ENCODE assay signal across 17 cellular contexts in the genomic region with DNA sequence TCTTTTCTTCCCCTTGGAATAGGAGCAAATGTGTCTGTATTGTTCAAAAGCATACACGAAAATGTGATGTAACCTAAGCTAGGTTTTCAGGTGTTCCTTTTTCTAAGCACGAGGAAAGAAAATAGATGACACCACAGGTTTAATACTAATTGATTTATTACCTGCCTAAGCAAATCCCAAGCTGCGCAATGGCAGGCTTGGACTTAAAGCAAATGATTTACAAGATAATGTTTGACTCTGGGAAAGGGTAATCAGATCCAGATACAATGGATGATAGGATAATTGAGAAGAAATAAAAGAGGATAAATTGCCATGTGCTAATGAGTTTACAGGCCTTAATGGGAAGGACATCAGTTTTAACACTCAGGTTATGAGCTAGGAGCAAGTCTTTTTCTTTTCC.
"Had no signal": no experiment of that assay in that cellular context is flagged by ENCODE, and none has a peak within 500 bp of the region (broad histone marks: within the 10 kb centered on the region; RNA-seq: fewer than 3 reads in every experiment).

No MANE protein-coding gene starts in this region.

- H3K27ac ChIP-seq: brain microvascular endothelial cell, skin epidermis, tibial artery, uterus had no signal

- H3K9me3 Mint-ChIP-seq: activated T-helper 1 cell treated with anti-CD3 and anti-CD28 coated beads, Interleukin-12 subunit alpha, Interleukin-12 subunit beta, Interleukin-2, Interleukin-4 antibody, amounts not matched to agents 30 ng/mL and 10 ng/mL and 1 ng/mL, durations not matched to agents 14 hours and 24 hours and 36 hours; central memory CD8-positive, alpha-beta T cell; natural killer cell treated with Interleukin-12 subunit alpha and Interleukin-12 subunit beta and Interleukin-15 and Interleukin-18, amount 100 ng/mL, for 72 hours had no signal

- DNase-seq: anterior cingulate cortex; brain microvascular endothelial cell; cortex of kidney; effector CD8-positive, alpha-beta T cell; foreskin melanocyte; kidney glomerular epithelial cell; mesendoderm; nucleus accumbens; stimulated activated CD4-positive, alpha-beta T cell treated with anti-CD3 and anti-CD28 coated beads, Interleukin-4, amount 100 ng/mL, for 24 hours; stimulated activated naive CD4-positive, alpha-beta T cell; tibial artery; uterus had no signal

- H3K4me3 ChIP-seq: skin epidermis, tibial artery, uterus had no signal

- H3K4me1 ChIP-seq: tibial artery, uterus had no signal

- H3K36me3 Mint-ChIP-seq: natural killer cell treated with Interleukin-12 subunit alpha and Interleukin-12 subunit beta and Interleukin-15 and Interleukin-18, amount 100 ng/mL, for 72 hours had no signal

- H3K9me3 ChIP-seq: tibial artery, uterus had no signal

- H3K4me3 Mint-ChIP-seq: activated T-helper 1 cell treated with anti-CD3 and anti-CD28 coated beads, Interleukin-12 subunit alpha, Interleukin-12 subunit beta, Interleukin-2, Interleukin-4 antibody, amounts not matched to agents 30 ng/mL and 10 ng/mL and 1 ng/mL, durations not matched to agents 14 hours and 24 hours and 36 hours; central memory CD8-positive, alpha-beta T cell; natural killer cell treated with Interleukin-12 subunit alpha and Interleukin-12 subunit beta and Interleukin-15 and Interleukin-18, amount 100 ng/mL, for 72 hours had no signal

- H3K36me3 ChIP-seq: brain microvascular endothelial cell, tibial artery, uterus had no signal

- H3K27ac Mint-ChIP-seq: activated T-helper 1 cell treated with anti-CD3 and anti-CD28 coated beads, Interleukin-12 subunit alpha, Interleukin-12 subunit beta, Interleukin-2, Interleukin-4 antibody, amounts not matched to agents 30 ng/mL and 10 ng/mL and 1 ng/mL, durations not matched to agents 14 hours and 24 hours and 36 hours; natural killer cell treated with Interleukin-12 subunit alpha and Interleukin-12 subunit beta and Interleukin-15 and Interleukin-18, amount 100 ng/mL, for 72 hours had no signal

- H3K27me3 ChIP-seq: brain microvascular endothelial cell, tibial artery, uterus had no signal

- H3K4me1 Mint-ChIP-seq: central memory CD8-positive, alpha-beta T cell had no signal

- H3K27me3 Mint-ChIP-seq: central memory CD8-positive, alpha-beta T cell; natural killer cell treated with Interleukin-12 subunit alpha and Interleukin-12 subunit beta and Interleukin-15 and Interleukin-18, amount 100 ng/mL, for 72 hours had no signal

- ATAC-seq: activated CD4-positive, CD25-positive, alpha-beta regulatory T cell treated with anti-CD3 and anti-CD28 coated beads, Interleukin-2, amount 50 U/mL, for 24 hours; natural killer cell treated with Interleukin-12 subunit alpha and Interleukin-12 subunit beta and Interleukin-15 and Interleukin-18, amount 100 ng/mL, for 72 hours had no signal
